10 cellular contexts compared by ENCODE assay signal in genomic region chr2:240999873-241000541, GRCh38. TPM values are rescaled to one million over a fixed set of nuclear protein-coding genes. Genes with fewer than 3 reads are reported as not detected.
A peak's percentile ranks its signal among the peaks of the same experiment; 100 is the strongest.
DNase-seq lines count a peak whose midpoint lies in the region; ATAC-seq and TF ChIP-seq lines count a peak whose summit lies in the region.
"Had no signal": no experiment of that assay in that cellular context is flagged by ENCODE, and none has a peak within 500 bp of the region (broad histone marks: within the 10 kb centered on the region; RNA-seq: fewer than 3 reads in every experiment).

No MANE protein-coding gene starts in this region.

- H3K27ac ChIP-seq in C4-2B, result peak overlapping the region; percentile 80; the same call in 1 of the 2 replicates
- H3K27ac ChIP-seq: cardiac muscle cell, KMS-11 had no signal

- peak overlapping the region; percentile 45 to 64 for H3K4me3 ChIP-seq in foreskin fibroblast (ENCODE audit: low read depth in 1 of 2, low read length in 2 of 2)
- H3K4me3 ChIP-seq: cardiac muscle cell had no signal

- peaks cover 6% of the 10 kb centered on the region for H3K9me3 Mint-ChIP-seq in progenitor cell of endocrine pancreas (ENCODE audit: low read depth)

- TF ChIP-seq CTCF in C4-2B (conservative IDR thresholded peaks at IDR 0.05) (no peak), foreskin fibroblast (IDR thresholded peaks at IDR 0.05; ENCODE audit: low read depth, low read length) (no peak), progenitor cell of endocrine pancreas (IDR thresholded peaks at IDR 0.05; ENCODE audit: unreplicated experiment) (no peak)

- ATAC-seq in HG03280 (IDR thresholded peaks at IDR 0.05; ENCODE audit: unreplicated experiment) (no peak), GM21423 (IDR thresholded peaks at IDR 0.05; ENCODE audit: unreplicated experiment) (no peak)

- peak overlapping the region; percentile 49 for H3K4me3 Mint-ChIP-seq in progenitor cell of endocrine pancreas (ENCODE audit: low read depth)

- no peaks in the 10 kb centered on the region for H3K36me3 Mint-ChIP-seq in progenitor cell of endocrine pancreas (ENCODE audit: insufficient read depth)

- peaks cover 18% of the 10 kb centered on the region for H3K4me1 Mint-ChIP-seq in progenitor cell of endocrine pancreas (ENCODE audit: low read depth)

- peaks cover 32% of the 10 kb centered on the region for H3K27me3 Mint-ChIP-seq in progenitor cell of endocrine pancreas

- DNase-seq in activated CD8-positive, alpha-beta memory T cell treated with anti-CD3 and anti-CD28 coated beads for 24 hours, result peak; percentile 54
- DNase-seq in foreskin fibroblast (no peak), progenitor cell of endocrine pancreas (ENCODE audit: low spot score, unreplicated experiment) (peak; percentile 8), cerebellar cortex (ENCODE audit: low spot score) (no peak), GM19240 (ENCODE audit: insufficient read length, low spot score) (no peak)

- H3K27ac Mint-ChIP-seq in progenitor cell of endocrine pancreas, result peak overlapping the region; percentile 69

RNA-seq across cellular contexts. Expression of gene SNED1, which starts 1.6 kb away (rescaled TPM):
- 2.2 and 2.5 TPM in 2 replicates for total RNA-seq in progenitor cell of endocrine pancreas

Comparison
In these comparisons a context has a peak if more than half of its experiments do, and no peak if none do; other contexts are left out.
1. DNase-seq: peak in activated CD8-positive, alpha-beta memory T cell treated with anti-CD3 and anti-CD28 coated beads for 24 hours (single experiment) and progenitor cell of endocrine pancreas (single experiment); none in foreskin fibroblast (0 of 2), cerebellar cortex (single experiment) and GM19240 (single experiment).